In the genomic region with DNA sequence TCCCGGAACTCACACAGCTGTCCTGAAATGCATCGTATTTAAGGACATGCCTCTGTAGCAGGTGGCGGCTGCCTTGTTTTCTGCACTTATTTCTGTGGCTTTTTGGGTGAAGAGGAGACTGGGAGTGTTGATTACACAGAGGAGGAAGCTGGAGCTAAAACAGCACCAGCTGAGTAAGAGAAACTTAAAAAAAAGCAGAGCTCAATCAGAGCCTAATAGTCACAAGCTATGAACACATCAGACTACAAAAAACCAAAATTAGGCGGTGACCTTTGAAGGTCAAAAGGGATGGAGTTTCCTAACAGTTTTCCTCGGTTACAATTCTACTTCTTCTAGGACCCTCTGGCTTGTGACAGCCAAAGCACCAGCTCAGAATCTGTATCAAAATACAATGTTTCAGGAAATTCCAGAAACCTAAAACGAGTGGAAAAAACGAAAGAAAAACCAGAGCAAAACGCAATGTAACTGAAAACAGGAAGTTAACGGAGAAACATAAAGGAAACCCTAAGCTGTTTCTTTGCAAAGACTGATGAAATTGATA, we compare ENCODE assay signal across 8 cellular contexts. TPM values are rescaled to one million over a fixed set of nuclear protein-coding genes. Genes with fewer than 3 reads are reported as not detected.
DNase-seq lines count a peak whose midpoint lies in the region; ATAC-seq lines count a peak whose summit lies in the region.

No MANE protein-coding gene starts in this region.

- no peaks in the 10 kb centered on the region for H3K9me3 Mint-ChIP-seq in activated CD8-positive, alpha-beta memory T cell treated with anti-CD3 and anti-CD28 coated beads, Interleukin-2, amount 10 ng/mL, durations not matched to agents 7 days and 5 days (ENCODE audit: low read depth)
- no peaks in the 10 kb centered on the region for H3K9me3 Mint-ChIP-seq in activated naive CD8-positive, alpha-beta T cell (ENCODE audit: low read depth)
- no peaks in the 10 kb centered on the region for H3K9me3 Mint-ChIP-seq in naive thymus-derived CD4-positive, alpha-beta T cell

- POLR2A ChIA-PET in naive thymus-derived CD4-positive, alpha-beta T cell (lab: Charles Lee), result interaction anchor here (1.8 to 3.1 kb wide), 2 partner anchors 11 to 14 kb away, joined by 11 to 13 read pairs; a partner anchor contains a TSS

- intact Hi-C loops in naive thymus-derived CD4-positive, alpha-beta T cell (cut with micrococcal nuclease), result loop anchor here (2.0 to 5.0 kb wide), 2 partner anchors 13 to 48 kb away; a partner anchor contains a TSS

- H3K36me3 Mint-ChIP-seq in activated CD8-positive, alpha-beta memory T cell treated with anti-CD3 and anti-CD28 coated beads, Interleukin-2, amount 10 ng/mL, durations not matched to agents 7 days and 5 days, result peaks cover 37% of the 10 kb centered on the region
- no peaks in the 10 kb centered on the region for H3K36me3 Mint-ChIP-seq in activated naive CD8-positive, alpha-beta T cell
- peaks cover 0 to 45% (median 4%) of the 10 kb centered on the region in 5 donors for H3K36me3 Mint-ChIP-seq in naive thymus-derived CD4-positive, alpha-beta T cell

- H3K4me1 ChIP-seq in naive thymus-derived CD4-positive, alpha-beta T cell (ENCODE audit: control insufficient read depth in 2 of 2, insufficient read depth in 2 of 2, low read length in 2 of 2), result peaks cover 0 to 6% of the 10 kb centered on the region in 2 donors

- CTCF ChIA-PET in activated CD8-positive, alpha-beta memory T cell treated with anti-CD3 and anti-CD28 coated beads, Interleukin-2, amount 10 ng/mL, durations not matched to agents 7 days and 5 days (lab: Charles Lee), result interaction anchor here (1.0 to 1.5 kb wide), 2 partner anchors 12 to 13 kb away, joined by 3 to 4 read pairs; a partner anchor contains a TSS
- CTCF ChIA-PET in naive thymus-derived CD4-positive, alpha-beta T cell (lab: Charles Lee), result interaction anchor here (0.9 to 2.0 kb wide), 2 partner anchors 11 to 22 kb away, joined by 3 to 6 read pairs; no protein-coding TSS in a partner anchor

- peak overlapping the region; percentile 80 for H3K4me3 Mint-ChIP-seq in activated CD8-positive, alpha-beta memory T cell treated with anti-CD3 and anti-CD28 coated beads, Interleukin-2, amount 10 ng/mL, durations not matched to agents 7 days and 5 days
- peak overlapping the region; percentile 90 for H3K4me3 Mint-ChIP-seq in activated naive CD8-positive, alpha-beta T cell
- peak overlapping the region; percentile 77 to 93 (median 88) for H3K4me3 Mint-ChIP-seq in naive thymus-derived CD4-positive, alpha-beta T cell

- H3K36me3 ChIP-seq in naive thymus-derived CD4-positive, alpha-beta T cell (ENCODE audit: control insufficient read depth in 2 of 3, insufficient read depth in 3 of 3, low read length in 3 of 3), result no peaks in the 10 kb centered on the region

- H3K27me3 ChIP-seq in naive thymus-derived CD4-positive, alpha-beta T cell (ENCODE audit: control insufficient read depth in 2 of 2, insufficient read depth in 2 of 2, low read length in 2 of 2), result no peaks in the 10 kb centered on the region

- H3K27me3 Mint-ChIP-seq in activated CD8-positive, alpha-beta memory T cell treated with anti-CD3 and anti-CD28 coated beads, Interleukin-2, amount 10 ng/mL, durations not matched to agents 7 days and 5 days, result no peaks in the 10 kb centered on the region
- no peaks in the 10 kb centered on the region for H3K27me3 Mint-ChIP-seq in activated naive CD8-positive, alpha-beta T cell
- H3K27me3 Mint-ChIP-seq in naive thymus-derived CD4-positive, alpha-beta T cell, result no peaks in the 10 kb centered on the region

- peak; percentile 39 for ATAC-seq in activated CD8-positive, alpha-beta memory T cell treated with anti-CD3 and anti-CD28 coated beads, Interleukin-2, amount 10 ng/mL, durations not matched to agents 7 days and 5 days
- peak; percentile 67 for ATAC-seq in HG03159 (IDR thresholded peaks at IDR 0.05; ENCODE audit: unreplicated experiment)
- peak; percentile 64 for ATAC-seq in naive thymus-derived CD4-positive, alpha-beta T cell

- no peak for DNase-seq in activated CD8-positive, alpha-beta memory T cell treated with anti-CD3 and anti-CD28 coated beads, Interleukin-2, amount 10 ng/mL, durations not matched to agents 7 days and 5 days
- DNase-seq in activated CD8-positive, alpha-beta memory T cell treated with anti-CD3 and anti-CD28 coated beads, Interleukin-2, amount 50 U/mL, for 48 hours, result no peak
- peak in 6 of 9 donors; percentile 19 to 49 (median 39) for DNase-seq in naive thymus-derived CD4-positive, alpha-beta T cell
- DNase-seq in globus pallidus (ENCODE audit: low spot score) (no peak), NCI-H345 treated with DMSO at 0.1 percent for 48 hours (lab: John Stamatoyannopoulos, UW; ENCODE audit: unreplicated experiment) (no peak), HuH-7 (ENCODE audit: low spot score) (no peak)

- no peaks in the 10 kb centered on the region for H3K9me3 ChIP-seq in naive thymus-derived CD4-positive, alpha-beta T cell (ENCODE audit: control insufficient read depth in 2 of 3, low read length in 3 of 3)

- peak overlapping the region; percentile 63 for H3K4me3 ChIP-seq in naive thymus-derived CD4-positive, alpha-beta T cell (ENCODE audit: low read length)

- peaks cover 68% of the 10 kb centered on the region for H3K4me1 Mint-ChIP-seq in activated CD8-positive, alpha-beta memory T cell treated with anti-CD3 and anti-CD28 coated beads, Interleukin-2, amount 10 ng/mL, durations not matched to agents 7 days and 5 days
- H3K4me1 Mint-ChIP-seq in activated naive CD8-positive, alpha-beta T cell (ENCODE audit: low read depth), result peaks cover 44% of the 10 kb centered on the region
- peaks cover 23 to 86% (median 64%) of the 10 kb centered on the region in 7 donors for H3K4me1 Mint-ChIP-seq in naive thymus-derived CD4-positive, alpha-beta T cell

- peak overlapping the region; percentile 74 for H3K27ac ChIP-seq in naive thymus-derived CD4-positive, alpha-beta T cell (ENCODE audit: low read depth, low read length)

- H3K27ac Mint-ChIP-seq in activated CD8-positive, alpha-beta memory T cell treated with anti-CD3 and anti-CD28 coated beads, Interleukin-2, amount 10 ng/mL, durations not matched to agents 7 days and 5 days, result peak overlapping the region; percentile 91
- H3K27ac Mint-ChIP-seq in activated naive CD8-positive, alpha-beta T cell, result peak overlapping the region; percentile 94
- peak overlapping the region; percentile 89 to 97 (median 95) for H3K27ac Mint-ChIP-seq in naive thymus-derived CD4-positive, alpha-beta T cell

RNA-seq across cellular contexts. Expression of a gene that starts 13.5 kb away (rescaled TPM):
- total RNA-seq in activated CD8-positive, alpha-beta memory T cell treated with anti-CD3 and anti-CD28 coated beads, Interleukin-2, amount 10 ng/mL, durations not matched to agents 7 days and 5 days, result 10 to 100 TPM; 76.6 to 83.6 TPM
- total RNA-seq in naive thymus-derived CD4-positive, alpha-beta T cell, result 100 to 1,000 TPM in 1 of 5 experiments, 10 to 100 TPM in 4; 43.9 to 118 (median 55.2) TPM
- 10 to 100 TPM; 40.5 to 56.9 TPM for polyA plus RNA-seq in naive thymus-derived CD4-positive, alpha-beta T cell

Comparison
In these comparisons a context has a peak if more than half of its experiments do, and no peak if none do; other contexts are left out.
1. DNase-seq: peak in naive thymus-derived CD4-positive, alpha-beta T cell (6 of 9); none in activated CD8-positive, alpha-beta memory T cell treated with anti-CD3 and anti-CD28 coated beads, Interleukin-2, amount 10 ng/mL, durations not matched to agents 7 days and 5 days (single experiment), activated CD8-positive, alpha-beta memory T cell treated with anti-CD3 and anti-CD28 coated beads, Interleukin-2, amount 50 U/mL, for 48 hours (single experiment), globus pallidus (single experiment), NCI-H345 treated with DMSO at 0.1 percent for 48 hours (single experiment) and HuH-7 (single experiment).
2. Peak in every context shown above with its lines, with median percentiles within 50 percentile points of each other: ATAC-seq, H3K27ac Mint-ChIP-seq and H3K4me3 Mint-ChIP-seq.